In the genomic region with DNA sequence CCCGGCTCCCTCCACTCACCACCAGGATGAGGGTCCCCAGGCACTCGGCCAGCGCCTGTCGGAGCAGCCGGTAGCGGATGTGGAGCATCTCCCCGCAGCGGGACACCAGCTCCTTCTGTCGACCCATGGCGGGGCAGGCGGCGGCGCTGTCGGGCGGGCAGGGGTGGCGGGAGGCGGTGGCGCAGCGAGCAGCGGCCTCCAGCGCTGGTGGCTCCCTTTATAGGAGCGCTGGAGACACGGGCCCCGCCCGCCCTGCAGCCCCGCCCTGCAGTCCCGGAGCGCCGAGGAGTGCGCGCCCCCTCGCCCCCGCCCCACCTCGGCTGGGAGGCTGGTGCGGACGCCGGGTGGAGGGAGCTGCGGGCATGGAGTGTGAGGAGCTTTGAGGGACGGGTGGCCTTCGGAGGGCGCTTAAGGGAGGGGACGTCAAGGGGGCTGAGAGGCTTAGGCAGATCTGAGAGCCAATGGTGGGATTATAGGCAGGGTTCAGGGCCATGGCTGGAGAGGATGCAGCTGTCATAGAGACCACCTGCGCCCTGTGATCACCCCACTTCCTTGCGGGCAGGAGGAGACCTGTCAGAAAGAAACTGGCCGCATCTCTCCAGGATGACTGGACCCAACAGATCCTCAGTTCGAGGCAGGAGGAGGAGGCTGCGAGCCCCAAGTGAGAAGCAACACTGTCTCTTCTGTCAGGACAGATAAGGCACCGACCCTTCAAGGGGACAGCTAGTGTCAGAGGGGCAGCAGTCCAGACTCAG, we compare ENCODE assay signal across 8 cellular contexts. TPM values are rescaled to one million over a fixed set of nuclear protein-coding genes. Genes with fewer than 3 reads are reported as not detected.
DNase-seq lines count a peak whose midpoint lies in the region; ATAC-seq, FAIRE-seq and TF ChIP-seq lines count a peak whose summit lies in the region.

A gene (minus strand): TSS at position 190 of the 755 bp plus-strand sequence. CDS start 63 bp downstream, at position 127.

- H3K9ac ChIP-seq in endothelial cell of umbilical vein (replicated peaks; ENCODE audit: extremely low read depth, insufficient read depth, low read length) = no peak within 1 kb of the TSS

- H3K9me1 ChIP-seq in endothelial cell of umbilical vein (replicated peaks; ENCODE audit: control insufficient read depth, extremely low read depth, insufficient read depth, low read length) = no peaks in the 10 kb centered on the region

- H3K36me3 Mint-ChIP-seq in CD4-positive, CD25-positive, alpha-beta regulatory T cell = peaks cover 14% of the 10 kb centered on the region
- H3K36me3 Mint-ChIP-seq in activated CD8-positive, alpha-beta T cell treated with anti-CD3 and anti-CD28 coated beads for 36 hours (ENCODE audit: low read depth) = no peaks in the 10 kb centered on the region
- H3K36me3 Mint-ChIP-seq in stimulated activated memory B cell treated with anti-CD40 and anti-IgM and Interleukin-4, amounts not matched to agents 10 μg/mL and 1 μg/mL and 100 μg/mL, for 72 hours = no peaks in the 10 kb centered on the region

- H3K27me3 ChIP-seq in CD4-positive, CD25-positive, alpha-beta regulatory T cell (ENCODE audit: control insufficient read depth, insufficient read depth, low read length) = no peaks in the 10 kb centered on the region
- H3K27me3 ChIP-seq in endothelial cell of umbilical vein (ENCODE audit: control insufficient read depth in 2 of 2, insufficient read depth in 2 of 2, low read length in 2 of 2) = peaks cover 0 to 2% of the 10 kb centered on the region in 2 experiments

- H3K36me3 ChIP-seq in CD4-positive, CD25-positive, alpha-beta regulatory T cell (ENCODE audit: control insufficient read depth, insufficient read depth, low read length) = peaks cover 19% of the 10 kb centered on the region
- H3K36me3 ChIP-seq in endothelial cell of umbilical vein (ENCODE audit: control insufficient read depth in 2 of 2, extremely low read depth in 1 of 2, insufficient read depth in 2 of 2, low read length in 2 of 2) = no peaks in the 10 kb centered on the region

- peak; percentile 71 to 87 (median 76) for DNase-seq in CD4-positive, CD25-positive, alpha-beta regulatory T cell
- DNase-seq in NCI-H345 treated with DMSO at 0.1 percent for 48 hours (lab: John Stamatoyannopoulos, UW; ENCODE audit: unreplicated experiment) = peak; percentile 8
- DNase-seq in activated CD8-positive, alpha-beta T cell treated with anti-CD3 and anti-CD28 coated beads for 36 hours = peak; percentile 74
- peak; percentile 51 for DNase-seq in endothelial cell of umbilical vein (ENCODE audit: low read depth, low spot score)
- peak; percentile 59 for DNase-seq in mucosa of gallbladder (ENCODE audit: low spot score)

- dilution Hi-C loops in endothelial cell of umbilical vein (cut with MboI; ENCODE audit: extremely low pct_ligation_motif_present, low sequenced_read_pairs) = no loop called here

- FAIRE-seq in endothelial cell of umbilical vein (lab: Jason Lieb, UNC) = peak; percentile 21

- no TSS peak for BruUV-seq in endothelial cell of umbilical vein (replicated peaks; lab: Mats Ljungman, UMichigan)

- intact Hi-C loops in activated CD8-positive, alpha-beta T cell treated with anti-CD3 and anti-CD28 coated beads for 36 hours (cut with micrococcal nuclease) = loop anchor here (2.0 kb wide), 1 partner anchor 15 kb away; no protein-coding TSS in a partner anchor
- intact Hi-C loops in endothelial cell of umbilical vein (cut with micrococcal nuclease) = no loop called here

- POLR2A ChIA-PET in activated CD8-positive, alpha-beta T cell treated with anti-CD3 and anti-CD28 coated beads for 36 hours (lab: Charles Lee) = interaction anchor here (0.5 to 2.6 kb wide), 13 partner anchors 8 to 526 kb away, joined by 3 to 15 read pairs (median 3); a partner anchor contains a TSS
- POLR2A ChIA-PET in endothelial cell of umbilical vein (lab: Charles Lee) = interaction anchor here (0.6 kb wide), 1 partner anchor 26 kb away, joined by 3 read pairs; a partner anchor contains a TSS

- no peaks in the 10 kb centered on the region for H3K9me3 ChIP-seq in CD4-positive, CD25-positive, alpha-beta regulatory T cell (ENCODE audit: control insufficient read depth in 2 of 2, low read length in 2 of 2)
- no peaks in the 10 kb centered on the region for H3K9me3 ChIP-seq in endothelial cell of umbilical vein (replicated peaks; ENCODE audit: control insufficient read depth, insufficient read depth, low read length)

- TF ChIP-seq CTCF in activated CD8-positive, alpha-beta T cell treated with anti-CD3 and anti-CD28 coated beads for 36 hours (IDR thresholded peaks at IDR 0.05) = peak; percentile 39
- peak in 1 of 2 donors; percentile 46 for TF ChIP-seq CTCF in endothelial cell of umbilical vein (IDR thresholded peaks at IDR 0.05; ENCODE audit: extremely low read depth in 1 of 2, insufficient read depth in 1 of 2, low read depth in 1 of 2, low read length in 2 of 2)

- H3K9me3 Mint-ChIP-seq in CD4-positive, CD25-positive, alpha-beta regulatory T cell = peaks cover 0 to 1% (median 0%) of the 10 kb centered on the region in 7 donors
- no peaks in the 10 kb centered on the region for H3K9me3 Mint-ChIP-seq in activated CD8-positive, alpha-beta T cell treated with anti-CD3 and anti-CD28 coated beads for 36 hours
- H3K9me3 Mint-ChIP-seq in stimulated activated memory B cell treated with anti-CD40 and anti-IgM and Interleukin-4, amounts not matched to agents 10 μg/mL and 1 μg/mL and 100 μg/mL, for 72 hours = no peaks in the 10 kb centered on the region

- H3K4me2 ChIP-seq in endothelial cell of umbilical vein (ENCODE audit: insufficient read depth, low read length) = peak within 1 kb of the TSS; percentile 81

- no peaks in the 10 kb centered on the region for H3K79me2 ChIP-seq in endothelial cell of umbilical vein (ENCODE audit: control insufficient read depth, insufficient read depth, low read length)

- peak within 1 kb of the TSS; percentile 87 for H3K4me3 ChIP-seq in CD4-positive, CD25-positive, alpha-beta regulatory T cell (ENCODE audit: low read depth, low read length)
- peak within 1 kb of the TSS; percentile 19 to 36 (median 20) for H3K4me3 ChIP-seq in endothelial cell of umbilical vein (replicated peaks in 1 of 3; ENCODE audit: insufficient read depth in 1 of 3, low read depth in 1 of 3, low read length in 3 of 3)

- H3K4me3 Mint-ChIP-seq in CD4-positive, CD25-positive, alpha-beta regulatory T cell = peak within 1 kb of the TSS; percentile 89 to 96 (median 96)
- H3K4me3 Mint-ChIP-seq in activated CD8-positive, alpha-beta T cell treated with anti-CD3 and anti-CD28 coated beads for 36 hours = peak within 1 kb of the TSS; percentile 66
- peak within 1 kb of the TSS; percentile 82 for H3K4me3 Mint-ChIP-seq in stimulated activated memory B cell treated with anti-CD40 and anti-IgM and Interleukin-4, amounts not matched to agents 10 μg/mL and 1 μg/mL and 100 μg/mL, for 72 hours

- CTCF ChIA-PET in activated CD8-positive, alpha-beta T cell treated with anti-CD3 and anti-CD28 coated beads for 36 hours (lab: Charles Lee) = interaction anchor here (0.7 to 6.9 kb wide), 8 partner anchors 10 to 274 kb away, joined by 3 to 48 read pairs (median 22); a partner anchor contains a TSS
- CTCF ChIA-PET in endothelial cell of umbilical vein (lab: Charles Lee) = interaction anchor here (0.7 to 2.8 kb wide), 15 partner anchors 8 to 161 kb away, joined by 3 to 27 read pairs (median 6); a partner anchor contains a TSS

- H3K4me1 Mint-ChIP-seq in CD4-positive, CD25-positive, alpha-beta regulatory T cell = peaks cover 8 to 79% (median 32%) of the 10 kb centered on the region in 4 donors
- peaks cover 43% of the 10 kb centered on the region for H3K4me1 Mint-ChIP-seq in activated CD8-positive, alpha-beta T cell treated with anti-CD3 and anti-CD28 coated beads for 36 hours (ENCODE audit: low read depth)
- peaks cover 30% of the 10 kb centered on the region for H3K4me1 Mint-ChIP-seq in stimulated activated memory B cell treated with anti-CD40 and anti-IgM and Interleukin-4, amounts not matched to agents 10 μg/mL and 1 μg/mL and 100 μg/mL, for 72 hours

- peak within 1 kb of the TSS; percentile 93 to 99 (median 95) for H3K27ac Mint-ChIP-seq in CD4-positive, CD25-positive, alpha-beta regulatory T cell
- peak within 1 kb of the TSS; percentile 88 for H3K27ac Mint-ChIP-seq in activated CD8-positive, alpha-beta T cell treated with anti-CD3 and anti-CD28 coated beads for 36 hours
- peak within 1 kb of the TSS; percentile 86 for H3K27ac Mint-ChIP-seq in stimulated activated memory B cell treated with anti-CD40 and anti-IgM and Interleukin-4, amounts not matched to agents 10 μg/mL and 1 μg/mL and 100 μg/mL, for 72 hours

- peak; percentile 58 to 64 for ATAC-seq in CD4-positive, CD25-positive, alpha-beta regulatory T cell (ENCODE audit: low read depth in 2 of 2)
- peak; percentile 32 for ATAC-seq in GM21576 (IDR thresholded peaks at IDR 0.05; ENCODE audit: unreplicated experiment)
- peak; percentile 45 for ATAC-seq in activated CD8-positive, alpha-beta T cell treated with anti-CD3 and anti-CD28 coated beads for 36 hours
- peak; percentile 69 for ATAC-seq in stimulated activated memory B cell treated with anti-CD40 and anti-IgM and Interleukin-4, amounts not matched to agents 10 μg/mL and 1 μg/mL and 100 μg/mL, for 72 hours
- ATAC-seq in HG03460 (IDR thresholded peaks at IDR 0.05; ENCODE audit: unreplicated experiment) = no peak

- peak within 1 kb of the TSS; percentile 87 for H2AFZ ChIP-seq in endothelial cell of umbilical vein (ENCODE audit: low read depth, low read length)

- no peak for TF ChIP-seq POLR2A in endothelial cell of umbilical vein (IDR thresholded peaks at IDR 0.05; ENCODE audit: low read depth, low read length)

- H3K4me1 ChIP-seq in CD4-positive, CD25-positive, alpha-beta regulatory T cell (ENCODE audit: control insufficient read depth, insufficient read depth, low read length, poor library complexity, severe bottlenecking) = peaks cover 59% of the 10 kb centered on the region
- peaks cover 6% of the 10 kb centered on the region for H3K4me1 ChIP-seq in endothelial cell of umbilical vein (ENCODE audit: control insufficient read depth, extremely low read depth, insufficient read depth, low read length)

- no peaks in the 10 kb centered on the region for H4K20me1 ChIP-seq in endothelial cell of umbilical vein (replicated peaks; ENCODE audit: control insufficient read depth, extremely low read depth, insufficient read depth, low read length)

- H3K27me3 Mint-ChIP-seq in CD4-positive, CD25-positive, alpha-beta regulatory T cell = no peaks in the 10 kb centered on the region
- no peaks in the 10 kb centered on the region for H3K27me3 Mint-ChIP-seq in activated CD8-positive, alpha-beta T cell treated with anti-CD3 and anti-CD28 coated beads for 36 hours
- peaks cover 3% of the 10 kb centered on the region for H3K27me3 Mint-ChIP-seq in stimulated activated memory B cell treated with anti-CD40 and anti-IgM and Interleukin-4, amounts not matched to agents 10 μg/mL and 1 μg/mL and 100 μg/mL, for 72 hours

- peak within 1 kb of the TSS; percentile 79 for H3K27ac ChIP-seq in CD4-positive, CD25-positive, alpha-beta regulatory T cell (ENCODE audit: insufficient read depth, low read length, poor library complexity, severe bottlenecking)
- H3K27ac ChIP-seq in endothelial cell of umbilical vein (ENCODE audit: insufficient read depth, low read depth, low read length) = no peak within 1 kb of the TSS

RNA-seq across cellular contexts. Expression of the gene that starts here (rescaled TPM):
- 140 TPM for total RNA-seq in CD4-positive, CD25-positive, alpha-beta regulatory T cell
- polyA plus RNA-seq in CD4-positive, CD25-positive, alpha-beta regulatory T cell = 100 to 1,000 TPM; 371 to 543 (median 391) TPM
- 1 to 10 TPM; 1.2 to 2.6 TPM for total RNA-seq in activated CD8-positive, alpha-beta T cell treated with anti-CD3 and anti-CD28 coated beads for 36 hours
- 0.39 and 0.93 TPM in 2 replicates for total RNA-seq in endothelial cell of umbilical vein
- 1.8 and 1.9 TPM in 2 replicates for polyA plus RNA-seq in endothelial cell of umbilical vein
- 0.66 and 0.85 TPM in 2 replicates for polyA plus RNA-seq in endothelial cell of umbilical vein (2011; cell fraction: cytosol; rRNA removed)
- 0.63 and 0.74 TPM in 2 replicates for polyA plus RNA-seq in endothelial cell of umbilical vein (2011; cell fraction: nucleus; rRNA removed)
- 0.78 and 1.1 TPM in 2 replicates for polyA plus RNA-seq in endothelial cell of umbilical vein (2012)
- polyA minus RNA-seq in endothelial cell of umbilical vein = 0.97 and 2.4 TPM in 2 replicates
- 186 TPM for polyA minus RNA-seq in endothelial cell of umbilical vein (2011; cell fraction: cytosol; rRNA and poly(A)+ RNA removed)
- polyA minus RNA-seq in endothelial cell of umbilical vein (2011; cell fraction: nucleus; rRNA and poly(A)+ RNA removed) = 1.2 and 1.8 TPM in 2 replicates
- total RNA-seq in mucosa of gallbladder = 26.2 TPM

Comparison
In these comparisons a context has a peak if more than half of its experiments do, and no peak if none do; other contexts are left out.
1. RNA of the gene that starts here (polyA plus RNA-seq): 371 to 543 TPM in CD4-positive, CD25-positive, alpha-beta regulatory T cell; 0.63 to 1.9 TPM in endothelial cell of umbilical vein; every median in the first group is over 100 times any median in the second.
2. DNase-seq: peak in every context shown above with its lines; median percentile 76 in CD4-positive, CD25-positive, alpha-beta regulatory T cell; 74 in activated CD8-positive, alpha-beta T cell treated with anti-CD3 and anti-CD28 coated beads for 36 hours; 59 in mucosa of gallbladder; 51 in endothelial cell of umbilical vein; 8 in NCI-H345 treated with DMSO at 0.1 percent for 48 hours.
3. Peak in every context shown above with its lines, with median percentiles within 50 percentile points of each other: H3K27ac Mint-ChIP-seq and H3K4me3 Mint-ChIP-seq.